1 cellular context compared by ENCODE assay signal in the genomic region with DNA sequence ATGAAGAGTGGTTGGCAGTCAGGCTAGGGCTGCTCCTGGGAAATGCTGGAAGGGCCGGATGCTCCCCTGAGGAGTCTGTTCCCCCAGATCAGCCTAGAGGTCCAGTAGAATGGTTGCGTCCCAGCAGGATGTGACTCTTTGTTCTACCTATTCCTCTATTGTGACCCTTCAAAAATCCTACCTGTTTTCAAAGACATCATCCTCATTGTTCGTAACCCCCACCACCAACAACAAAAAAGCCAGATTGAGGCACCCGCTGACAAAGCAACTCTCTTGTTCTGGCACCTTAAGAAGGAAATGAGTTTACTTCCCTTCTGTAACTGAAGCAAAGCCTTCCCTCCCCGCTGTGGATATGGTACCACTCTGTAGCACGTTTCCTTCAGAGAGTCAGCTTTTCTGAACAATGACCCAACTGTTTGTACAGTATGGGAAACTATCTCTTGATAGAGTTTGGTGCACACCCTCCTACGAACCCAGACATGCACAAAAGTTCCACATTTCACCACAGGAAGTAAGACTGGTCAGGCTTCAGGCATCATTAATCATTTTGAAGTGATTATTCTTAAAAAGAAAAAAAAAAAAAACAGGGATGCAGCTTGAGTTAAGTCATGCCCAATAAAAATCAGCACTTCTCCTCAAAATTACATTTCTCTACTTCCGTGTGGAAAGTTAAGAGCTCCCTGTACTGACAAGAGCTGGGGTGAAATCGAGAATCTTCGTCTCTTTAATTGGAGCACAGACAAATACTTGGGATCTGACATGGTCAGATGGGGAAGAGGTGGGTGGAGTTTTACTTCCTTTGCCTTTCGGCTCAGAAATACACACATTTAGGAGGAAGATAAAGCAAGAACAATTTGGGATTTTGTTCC.
A peak's percentile ranks its signal among the peaks of the same experiment; 100 is the strongest.
TF ChIP-seq lines count a peak whose summit lies in the region.

No MANE protein-coding gene starts in this region.

TF ChIP-seq in WTC11, 78 proteins besides CTCF, POLR2A, EP300 and RAD21 (continued from another document):
- TF ChIP-seq, protein P1, sequence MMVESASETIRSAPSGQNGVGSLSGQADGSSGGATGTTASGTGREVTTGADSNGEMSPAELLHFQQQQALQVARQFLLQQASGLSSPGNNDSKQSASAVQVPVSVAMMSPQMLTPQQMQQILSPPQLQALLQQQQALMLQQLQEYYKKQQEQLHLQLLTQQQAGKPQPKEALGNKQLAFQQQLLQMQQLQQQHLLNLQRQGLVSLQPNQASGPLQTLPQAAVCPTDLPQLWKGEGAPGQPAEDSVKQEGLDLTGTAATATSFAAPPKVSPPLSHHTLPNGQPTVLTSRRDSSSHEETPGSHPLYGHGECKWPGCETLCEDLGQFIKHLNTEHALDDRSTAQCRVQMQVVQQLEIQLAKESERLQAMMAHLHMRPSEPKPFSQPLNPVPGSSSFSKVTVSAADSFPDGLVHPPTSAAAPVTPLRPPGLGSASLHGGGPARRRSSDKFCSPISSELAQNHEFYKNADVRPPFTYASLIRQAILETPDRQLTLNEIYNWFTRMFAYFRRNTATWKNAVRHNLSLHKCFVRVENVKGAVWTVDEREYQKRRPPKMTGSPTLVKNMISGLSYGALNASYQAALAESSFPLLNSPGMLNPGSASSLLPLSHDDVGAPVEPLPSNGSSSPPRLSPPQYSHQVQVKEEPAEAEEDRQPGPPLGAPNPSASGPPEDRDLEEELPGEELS (CRISPR knock-in tag; IDR thresholded peaks at IDR 0.05) = peak; percentile 61; the same call in 1 of the 2 replicates
- no peak for TF ChIP-seq SP1 (CRISPR knock-in tag; conservative IDR thresholded peaks at IDR 0.05)
- TF ChIP-seq ERG (CRISPR knock-in tag; IDR thresholded peaks at IDR 0.05) = no peak
- peak; percentile 80 for TF ChIP-seq ETV6 (CRISPR knock-in tag; IDR thresholded peaks at IDR 0.05)
